17 cellular contexts compared by ENCODE assay signal in the genomic region with DNA sequence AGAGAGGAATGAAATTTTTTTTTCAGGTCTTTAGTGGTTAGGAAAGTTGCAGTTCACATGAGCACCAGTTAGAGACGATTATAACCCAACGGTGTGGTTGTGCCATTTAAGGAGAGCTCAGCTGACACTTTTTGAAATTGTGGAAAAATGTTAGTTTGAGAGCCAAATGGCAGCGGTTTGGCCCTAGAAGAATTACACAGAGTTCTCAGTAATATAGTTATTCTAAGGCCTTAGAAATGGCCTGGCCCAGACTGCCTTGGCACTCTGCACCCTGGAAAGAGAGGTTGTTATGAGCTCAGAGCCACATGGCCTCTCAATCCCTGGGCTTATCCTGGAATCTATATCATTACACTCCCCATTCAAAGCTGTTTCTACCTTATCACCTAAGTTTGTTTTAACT.
"Had no signal": no experiment of that assay in that cellular context is flagged by ENCODE, and none has a peak within 500 bp of the region (broad histone marks: within the 10 kb centered on the region; RNA-seq: fewer than 3 reads in every experiment).

No MANE protein-coding gene starts in this region.

- H3K4me3 ChIP-seq: body of pancreas, coronary artery, prostate gland, tibial nerve, vagina had no signal

- H3K36me3 ChIP-seq: prostate gland, tibial nerve, vagina had no signal

- DNase-seq: activated B cell treated with CpG ODN at 0.5 μM for 24 hours; activated CD4-positive, alpha-beta T cell treated with anti-CD3 and anti-CD28 coated beads, Interleukin-2, amount 10 ng/mL, durations not matched to agents 24 days and 14 days; activated naive CD4-positive, alpha-beta T cell treated with Interleukin-2 at 50 U/mL for 16 hours; activated naive CD8-positive, alpha-beta T cell treated with anti-CD3 and anti-CD28 coated beads, Interleukin-2, amount 50 U/mL, for 24 hours; body of pancreas; central memory CD4-positive, alpha-beta T cell; effector CD4-positive, alpha-beta T cell; left colon; occipital lobe; stimulated activated CD4-positive, alpha-beta T cell treated with anti-CD3 and anti-CD28 coated beads, Interleukin-4, amount 100 ng/mL, for 1 hour; stimulated activated CD8-positive, alpha-beta memory T cell treated with anti-CD3 and anti-CD28 coated beads, Interleukin-4, amount 100 ng/mL, for 48 hours; T-helper 17 cell had no signal

- H3K4me1 ChIP-seq: body of pancreas, prostate gland, tibial nerve, vagina had no signal

- H3K27me3 ChIP-seq: body of pancreas, tibial nerve, vagina had no signal

- ATAC-seq: activated naive CD8-positive, alpha-beta T cell treated with anti-CD3 and anti-CD28 coated beads, Interleukin-2, amount 50 U/mL, for 24 hours; body of pancreas; left colon; natural killer cell treated with Interleukin-12 subunit alpha and Interleukin-12 subunit beta and Interleukin-15 and Interleukin-18, amount 100 ng/mL, for 72 hours; T-helper 17 cell had no signal

- H3K9me3 ChIP-seq: body of pancreas, prostate gland, tibial nerve, vagina had no signal

- H3K27ac ChIP-seq: body of pancreas, coronary artery, prostate gland, vagina had no signal
